1 cellular context compared by ENCODE assay signal in genomic region chr1:28031173-28031572, GRCh38.
TF ChIP-seq lines count a peak whose summit lies in the region.

No MANE protein-coding gene starts in this region.

TF ChIP-seq in endothelial cell of umbilical vein, 7 proteins besides CTCF, POLR2A, EP300 and RAD21:
- TF ChIP-seq EZH2 (IDR thresholded peaks at IDR 0.05; ENCODE audit: borderline replicate concordance, low read depth, low read length, severe bottlenecking) (no peak), MAX (IDR thresholded peaks at IDR 0.05; ENCODE audit: insufficient read depth, insufficient read length) (no peak), GATA2 (IDR thresholded peaks at IDR 0.05; ENCODE audit: insufficient read depth, insufficient read length, low read depth, low read length) (no peak), FOS (IDR thresholded peaks at IDR 0.05; ENCODE audit: borderline replicate concordance, insufficient read depth, low read length) (no peak), POLR2AphosphoS5 (IDR thresholded peaks at IDR 0.05; ENCODE audit: insufficient read depth, low read depth, low read length) (no peak), MYC (IDR thresholded peaks at IDR 0.05; ENCODE audit: low read depth, low read length) (no peak)
